In genomic region chr19:8322638-8322997, GRCh38 we compare ENCODE assay signal across 9 cellular contexts. TPM values are rescaled to one million over a fixed set of nuclear protein-coding genes. Genes with fewer than 3 reads are reported as not detected.
DNase-seq lines count a peak whose midpoint lies in the region; ATAC-seq and FAIRE-seq lines count a peak whose summit lies in the region.
"Had no signal": no experiment of that assay in that cellular context is flagged by ENCODE, and none has a peak within 500 bp of the region (broad histone marks: within the 10 kb centered on the region; RNA-seq: fewer than 3 reads in every experiment).

No MANE protein-coding gene starts in this region.

- peaks cover 7 to 43% (median 39%) of the 10 kb centered on the region in 5 donors for H3K4me1 ChIP-seq in subcutaneous abdominal adipose tissue (ENCODE audit: control insufficient read depth in 5 of 5, insufficient read depth in 5 of 5, low read length in 5 of 5)

- DNase-seq in T-helper 1 cell: no peak
- no peak for DNase-seq in activated naive CD8-positive, alpha-beta T cell treated with anti-CD3 and anti-CD28 coated beads, Interleukin-2, amount 10 ng/mL, durations not matched to agents 7 days and 5 days
- no peak for DNase-seq in immature natural killer cell
- no peak for DNase-seq in SK-N-DZ (ENCODE audit: low spot score)
- no peak for DNase-seq in GM19239 (ENCODE audit: insufficient read length, low spot score)
- no peak for DNase-seq in iPS-NIHi11 (ENCODE audit: low spot score)
- DNase-seq: ACHN had no signal

- H3K27me3 Mint-ChIP-seq in T-helper 1 cell treated with Interleukin-12 subunit alpha and Interleukin-12 subunit beta and Interleukin-4 antibody, amounts not matched to agents 30 μg/mL and 1 μg/mL, for 36 hours (ENCODE audit: low read depth): peaks cover 4% of the 10 kb centered on the region
- no peaks in the 10 kb centered on the region for H3K27me3 Mint-ChIP-seq in activated naive CD8-positive, alpha-beta T cell treated with anti-CD3 and anti-CD28 coated beads, Interleukin-2, amount 10 ng/mL, durations not matched to agents 7 days and 5 days
- H3K27me3 Mint-ChIP-seq in immature natural killer cell (ENCODE audit: low read depth in 3 of 3): peaks cover 1 to 9% (median 4%) of the 10 kb centered on the region in 3 donors

- H3K4me3 Mint-ChIP-seq in T-helper 1 cell treated with Interleukin-12 subunit alpha and Interleukin-12 subunit beta and Interleukin-4 antibody, amounts not matched to agents 30 μg/mL and 1 μg/mL, for 36 hours: peak overlapping the region; percentile 100
- H3K4me3 Mint-ChIP-seq in activated naive CD8-positive, alpha-beta T cell treated with anti-CD3 and anti-CD28 coated beads, Interleukin-2, amount 10 ng/mL, durations not matched to agents 7 days and 5 days: peak overlapping the region; percentile 99
- peak overlapping the region; percentile 92 to 99 (median 97) for H3K4me3 Mint-ChIP-seq in immature natural killer cell

- peaks cover 25% of the 10 kb centered on the region for H3K4me1 Mint-ChIP-seq in T-helper 1 cell treated with Interleukin-12 subunit alpha and Interleukin-12 subunit beta and Interleukin-4 antibody, amounts not matched to agents 30 μg/mL and 1 μg/mL, for 36 hours (ENCODE audit: low read depth)
- peaks cover 26% of the 10 kb centered on the region for H3K4me1 Mint-ChIP-seq in activated naive CD8-positive, alpha-beta T cell treated with anti-CD3 and anti-CD28 coated beads, Interleukin-2, amount 10 ng/mL, durations not matched to agents 7 days and 5 days
- H3K4me1 Mint-ChIP-seq in immature natural killer cell: peaks cover 35 to 37% of the 10 kb centered on the region in 2 donors

- peak overlapping the region; percentile 82 to 99 (median 95) for H3K4me3 ChIP-seq in subcutaneous abdominal adipose tissue (ENCODE audit: low read depth in 1 of 5, low read length in 5 of 5)

- POLR2A ChIA-PET in activated naive CD8-positive, alpha-beta T cell treated with anti-CD3 and anti-CD28 coated beads, Interleukin-2, amount 10 ng/mL, durations not matched to agents 7 days and 5 days (lab: Charles Lee): interaction anchor here (0.5 to 1.1 kb wide), 2 partner anchors 113 to 730 kb away, joined by 3 to 4 read pairs; partner anchors contain the start of gene CERS4

- H3K9me3 Mint-ChIP-seq in T-helper 1 cell treated with Interleukin-12 subunit alpha and Interleukin-12 subunit beta and Interleukin-4 antibody, amounts not matched to agents 30 μg/mL and 1 μg/mL, for 36 hours: no peaks in the 10 kb centered on the region
- no peaks in the 10 kb centered on the region for H3K9me3 Mint-ChIP-seq in activated naive CD8-positive, alpha-beta T cell treated with anti-CD3 and anti-CD28 coated beads, Interleukin-2, amount 10 ng/mL, durations not matched to agents 7 days and 5 days
- no peaks in the 10 kb centered on the region for H3K9me3 Mint-ChIP-seq in immature natural killer cell

- peak overlapping the region; percentile 89 for H3K27ac ChIP-seq in subcutaneous abdominal adipose tissue (ENCODE audit: low read depth, low read length)

- H3K9ac ChIP-seq in subcutaneous abdominal adipose tissue (ENCODE audit: low read length in 5 of 5): peak overlapping the region; percentile 68 to 99 (median 92)

- no peaks in the 10 kb centered on the region for H3K27me3 ChIP-seq in subcutaneous abdominal adipose tissue (ENCODE audit: control insufficient read depth in 5 of 5, insufficient read depth in 4 of 5, low read length in 5 of 5)

- H3K36me3 Mint-ChIP-seq in T-helper 1 cell treated with Interleukin-12 subunit alpha and Interleukin-12 subunit beta and Interleukin-4 antibody, amounts not matched to agents 30 μg/mL and 1 μg/mL, for 36 hours (ENCODE audit: low read depth): peaks cover 21% of the 10 kb centered on the region
- peaks cover 7% of the 10 kb centered on the region for H3K36me3 Mint-ChIP-seq in activated naive CD8-positive, alpha-beta T cell treated with anti-CD3 and anti-CD28 coated beads, Interleukin-2, amount 10 ng/mL, durations not matched to agents 7 days and 5 days
- no peaks in the 10 kb centered on the region for H3K36me3 Mint-ChIP-seq in immature natural killer cell

- H3K36me3 ChIP-seq in subcutaneous abdominal adipose tissue (ENCODE audit: control insufficient read depth in 5 of 5, insufficient read depth in 5 of 5, low read length in 5 of 5): peaks cover 0 to 35% (median 29%) of the 10 kb centered on the region in 5 donors

- no peak for FAIRE-seq in GM19239 (lab: Jason Lieb, UNC)

- peaks cover 0 to 5% (median 3%) of the 10 kb centered on the region in 5 donors for H3K9me3 ChIP-seq in subcutaneous abdominal adipose tissue (ENCODE audit: control insufficient read depth in 5 of 5, low read length in 5 of 5)

- no peak overlapping the region for H3K27ac Mint-ChIP-seq in T-helper 1 cell treated with Interleukin-12 subunit alpha and Interleukin-12 subunit beta and Interleukin-4 antibody, amounts not matched to agents 30 μg/mL and 1 μg/mL, for 36 hours
- H3K27ac Mint-ChIP-seq in activated naive CD8-positive, alpha-beta T cell treated with anti-CD3 and anti-CD28 coated beads, Interleukin-2, amount 10 ng/mL, durations not matched to agents 7 days and 5 days: peak overlapping the region; percentile 100
- peak overlapping the region in 3 of 6 donors; percentile 98 to 99 (median 98) for H3K27ac Mint-ChIP-seq in immature natural killer cell

- no peak for ATAC-seq in activated naive CD8-positive, alpha-beta T cell treated with anti-CD3 and anti-CD28 coated beads, Interleukin-2, amount 10 ng/mL, durations not matched to agents 7 days and 5 days (ENCODE audit: low read depth)

RNA-seq across cellular contexts. Expression of gene RPS28, which starts 1.3 kb away (rescaled TPM):
- 1,000 to 10,000 TPM; 1,838 to 1,917 TPM for total RNA-seq in activated naive CD8-positive, alpha-beta T cell treated with anti-CD3 and anti-CD28 coated beads, Interleukin-2, amount 10 ng/mL, durations not matched to agents 7 days and 5 days
- polyA plus RNA-seq in immature natural killer cell: 1,000 to 10,000 TPM in 2 of 3 donors, 100 to 1,000 TPM in 1; 690 to 1,852 (median 1,290) TPM
- 193 and 234 TPM in 2 replicates for polyA plus RNA-seq in SK-N-DZ (2014; cell fraction: cytosol; rRNA removed)
- polyA plus RNA-seq in SK-N-DZ (2014; cell fraction: nucleus; rRNA removed): 198 and 225 TPM in 2 replicates

RNA-seq across cellular contexts. Expression of gene NDUFA7, which starts 1.4 kb away (rescaled TPM):
- 10 to 100 TPM; 53.8 to 59.0 TPM for total RNA-seq in activated naive CD8-positive, alpha-beta T cell treated with anti-CD3 and anti-CD28 coated beads, Interleukin-2, amount 10 ng/mL, durations not matched to agents 7 days and 5 days
- polyA plus RNA-seq in immature natural killer cell: 100 to 1,000 TPM in 2 of 3 donors, 10 to 100 TPM in 1; 95.2 to 173 (median 132) TPM
- 33.8 and 68.5 TPM in 2 replicates for polyA plus RNA-seq in SK-N-DZ (2014; cell fraction: cytosol; rRNA removed)
- polyA plus RNA-seq in SK-N-DZ (2014; cell fraction: nucleus; rRNA removed): 48.7 and 54.3 TPM in 2 replicates

RNA-seq across cellular contexts. Expression of gene CD320, which starts 14.5 kb away (rescaled TPM):
- total RNA-seq in activated naive CD8-positive, alpha-beta T cell treated with anti-CD3 and anti-CD28 coated beads, Interleukin-2, amount 10 ng/mL, durations not matched to agents 7 days and 5 days: 10 to 100 TPM; 36.1 to 38.4 TPM
- polyA plus RNA-seq in immature natural killer cell: 100 to 1,000 TPM in 1 of 3 donors, 10 to 100 TPM in 2; 86.4 to 105 (median 90.3) TPM
- polyA plus RNA-seq in SK-N-DZ (2014; cell fraction: cytosol; rRNA removed): 149 and 150 TPM in 2 replicates
- 98.6 and 111 TPM in 2 replicates for polyA plus RNA-seq in SK-N-DZ (2014; cell fraction: nucleus; rRNA removed)

RNA-seq across cellular contexts. Expression of gene KANK3, which starts 20.4 kb away (rescaled TPM):
- 1 to 10 TPM; 4.5 to 4.8 TPM for total RNA-seq in activated naive CD8-positive, alpha-beta T cell treated with anti-CD3 and anti-CD28 coated beads, Interleukin-2, amount 10 ng/mL, durations not matched to agents 7 days and 5 days
- 1 to 10 TPM; 4.8 to 8.0 (median 5.3) TPM for polyA plus RNA-seq in immature natural killer cell
- 0.16 and 2.0 TPM in 2 replicates for polyA plus RNA-seq in SK-N-DZ (2014; cell fraction: cytosol; rRNA removed)
- polyA plus RNA-seq in SK-N-DZ (2014; cell fraction: nucleus; rRNA removed): 0.11 and 1.0 TPM in 2 replicates

RNA-seq across cellular contexts. Expression of gene ANGPTL4, which starts 41.3 kb away (rescaled TPM):
- total RNA-seq in activated naive CD8-positive, alpha-beta T cell treated with anti-CD3 and anti-CD28 coated beads, Interleukin-2, amount 10 ng/mL, durations not matched to agents 7 days and 5 days: under 1 TPM in 1 of 2 experiments, not detected in 1; 0.64 TPM
- not detected for polyA plus RNA-seq in immature natural killer cell
- polyA plus RNA-seq in SK-N-DZ (2014; cell fraction: cytosol; rRNA removed): 5.6 and 6.3 TPM in 2 replicates
- 11.7 and 12.2 TPM in 2 replicates for polyA plus RNA-seq in SK-N-DZ (2014; cell fraction: nucleus; rRNA removed)
